Comparison of ENCODE assay signal across 17 cellular contexts in the genomic region with DNA sequence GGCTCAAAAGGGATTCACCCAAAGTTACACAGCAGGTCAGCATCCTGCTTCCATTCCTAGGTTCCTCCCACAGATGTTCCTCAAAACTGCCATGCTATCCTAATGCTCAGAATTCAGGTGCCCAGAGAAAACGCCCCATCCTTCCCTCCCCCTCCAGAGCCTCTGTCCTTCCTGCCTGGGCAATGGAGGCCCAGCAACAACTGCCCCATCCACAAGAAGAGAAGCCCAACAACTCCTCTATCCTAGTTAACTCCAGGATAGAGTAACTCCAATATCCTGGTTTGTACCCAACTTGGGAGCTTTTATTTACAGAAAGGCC. TPM values are rescaled to one million over a fixed set of nuclear protein-coding genes. Genes with fewer than 3 reads are reported as not detected.
DNase-seq lines count a peak whose midpoint lies in the region; TF ChIP-seq lines count a peak whose summit lies in the region.
"Had no signal": no experiment of that assay in that cellular context is flagged by ENCODE, and none has a peak within 500 bp of the region (broad histone marks: within the 10 kb centered on the region; RNA-seq: fewer than 3 reads in every experiment).

No MANE protein-coding gene starts in this region.

- H3K4me3 ChIP-seq in osteoblast (ENCODE audit: insufficient read depth, low read length), result no peak overlapping the region
- no peak overlapping the region for H3K4me3 ChIP-seq in left ventricle myocardium inferior
- H3K4me3 ChIP-seq: GM23338 had no signal

- no peak overlapping the region for H2AFZ ChIP-seq in osteoblast (ENCODE audit: low read length)
- H2AFZ ChIP-seq: GM23338 had no signal

- H4K20me1 ChIP-seq in osteoblast (ENCODE audit: insufficient read depth, low read length), result no peaks in the 10 kb centered on the region

- intact Hi-C loops in left ventricle myocardium inferior (cut with micrococcal nuclease), result no loop called here

- H3K4me1 ChIP-seq in osteoblast (ENCODE audit: insufficient read depth, low read length), result peaks cover 7% of the 10 kb centered on the region
- no peaks in the 10 kb centered on the region for H3K4me1 ChIP-seq in left ventricle myocardium inferior
- H3K4me1 ChIP-seq: BE2C had no signal

- no peaks in the 10 kb centered on the region for H3K79me2 ChIP-seq in osteoblast (ENCODE audit: insufficient read depth, low read length)

- CTCF ChIA-PET in RWPE1 (lab: Yijun Ruan, JAX), result no interaction called here

- DNase-seq in GM20000 (ENCODE audit: low spot score) (peak; percentile 6), osteoblast (ENCODE audit: insufficient read length, low spot score, missing footprints) (peak; percentile 66), left ventricle myocardium inferior (no peak), RWPE1 (ENCODE audit: low spot score) (no peak), medulla oblongata (ENCODE audit: extremely low spot score) (no peak)
- DNase-seq: ACHN; BE2C; CD4-positive, alpha-beta memory T cell; DMS153; DMS79; GDM1; HCEC 1CT had no signal

- H3K36me3 ChIP-seq in osteoblast (ENCODE audit: insufficient read depth, low read length), result no peaks in the 10 kb centered on the region
- no peaks in the 10 kb centered on the region for H3K36me3 ChIP-seq in left ventricle myocardium inferior
- H3K36me3 ChIP-seq: BE2C had no signal

- peaks cover 8% of the 10 kb centered on the region for H3K27me3 ChIP-seq in osteoblast (ENCODE audit: insufficient read depth, low read length)
- H3K27me3 ChIP-seq in left ventricle myocardium inferior (ENCODE audit: low read depth), result peaks cover 20% of the 10 kb centered on the region
- H3K27me3 ChIP-seq: BE2C had no signal

- POLR2A ChIA-PET in RWPE1 (lab: Yijun Ruan, JAX; ENCODE audit: low non-redundant PET), result no interaction called here

- H3K9me3 ChIP-seq in osteoblast (ENCODE audit: low read depth, low read length), result no peaks in the 10 kb centered on the region
- no peaks in the 10 kb centered on the region for H3K9me3 ChIP-seq in left ventricle myocardium inferior (replicated peaks)
- H3K9me3 ChIP-seq: BE2C had no signal

- H3K4me2 ChIP-seq in osteoblast (ENCODE audit: insufficient read depth, low read length), result no peak overlapping the region
- H3K4me2 ChIP-seq: GM23338 had no signal

- no peak for TF ChIP-seq CTCF in GM20000 (IDR thresholded peaks at IDR 0.05; ENCODE audit: extremely low read depth, missing control alignments)
- no peak for TF ChIP-seq CTCF in VCaP (conservative IDR thresholded peaks at IDR 0.05)
- TF ChIP-seq CTCF in osteoblast (IDR thresholded peaks at IDR 0.05; ENCODE audit: extremely low read depth, low read depth, low read length), result no peak
- TF ChIP-seq CTCF in left ventricle myocardium inferior (IDR thresholded peaks at IDR 0.05; ENCODE audit: borderline replicate concordance), result no peak
- TF ChIP-seq CTCF in RWPE1 (conservative IDR thresholded peaks at IDR 0.05; ENCODE audit: low read depth), result no peak

- H3K27ac ChIP-seq in VCaP, result peak overlapping the region; percentile 98
- H3K27ac ChIP-seq in osteoblast (ENCODE audit: low read depth, low read length), result no peak overlapping the region
- no peak overlapping the region for H3K27ac ChIP-seq in left ventricle myocardium inferior (replicated peaks)
- H3K27ac ChIP-seq in RWPE1, result no peak overlapping the region
- H3K27ac ChIP-seq: HL-60 had no signal

RNA-seq across cellular contexts. Expression of a gene that starts 16.9 kb away (rescaled TPM):
- total RNA-seq in osteoblast (0.36 and 0.88 TPM in 2 replicates), left ventricle myocardium inferior (0.27 TPM)

RNA-seq across cellular contexts. Expression of a gene that starts 42.2 kb away (rescaled TPM):
- 72.4 and 77.2 TPM in 2 replicates for total RNA-seq in osteoblast
- total RNA-seq in left ventricle myocardium inferior, result 33.8 TPM

RNA-seq across cellular contexts. Expression of a gene that starts 52.5 kb away (rescaled TPM):
- not detected in 2 replicates for total RNA-seq in osteoblast
- not detected for total RNA-seq in left ventricle myocardium inferior
- total RNA-seq: Daoy, GM23338, HT1080 had no signal

Comparison
In these comparisons a context has a peak if more than half of its experiments do, and no peak if none do; other contexts are left out.
1. DNase-seq: peak in GM20000 (single experiment) and osteoblast (single experiment); none in left ventricle myocardium inferior (single experiment), RWPE1 (single experiment) and medulla oblongata (single experiment).